Comparison of ENCODE assay signal across 24 cellular contexts in genomic region chr9:134753191-134753590, GRCh38.
DNase-seq lines count a peak whose midpoint lies in the region; ATAC-seq, FAIRE-seq and TF ChIP-seq lines count a peak whose summit lies in the region.
"Had no signal": no experiment of that assay in that cellular context is flagged by ENCODE, and none has a peak within 500 bp of the region (broad histone marks: within the 10 kb centered on the region; RNA-seq: fewer than 3 reads in every experiment).

No MANE protein-coding gene starts in this region.

- TF ChIP-seq CTCF in astrocyte (IDR thresholded peaks at IDR 0.05; ENCODE audit: insufficient read depth, low read depth, low read length) (no peak), smooth muscle cell (IDR thresholded peaks at IDR 0.05; ENCODE audit: borderline replicate concordance, insufficient read depth, poor library complexity, severe bottlenecking) (no peak), GM13976 (IDR thresholded peaks at IDR 0.05; ENCODE audit: borderline replicate concordance, control extremely low read depth, extremely low read depth, insufficient read depth, missing control alignments) (no peak), WTC11 (IDR thresholded peaks at IDR 0.05) (no peak)

- no peak for FAIRE-seq in astrocyte (lab: Jason Lieb, UNC)
- FAIRE-seq: A204.1, G401.6, GM12891, GM18507 had no signal

- H3K27me3 Mint-ChIP-seq in astrocyte (ENCODE audit: low read depth, unreplicated experiment) (no peaks in the 10 kb centered on the region), WTC11 (ENCODE audit: low read depth) (no peaks in the 10 kb centered on the region)
- H3K27me3 Mint-ChIP-seq: CD4-positive, CD25-positive, alpha-beta regulatory T cell had no signal

- H3K27ac Mint-ChIP-seq in astrocyte (ENCODE audit: unreplicated experiment) (peak overlapping the region; percentile 80), WTC11 (no peak overlapping the region)
- H3K27ac Mint-ChIP-seq in activated naive CD4-positive, alpha-beta T cell treated with anti-CD3 and anti-CD28 coated beads, Interleukin-2, amount 50 U/mL, for 72 hours: no peak overlapping the region
- H3K27ac Mint-ChIP-seq: CD14-positive monocyte; CD4-positive, alpha-beta memory T cell; CD4-positive, CD25-positive, alpha-beta regulatory T cell; CD8-positive, alpha-beta memory T cell had no signal

- no peak overlapping the region for H3K4me3 ChIP-seq in BLaER1 treated with 17β-estradiol and CSF1 and Interleukin-3, amounts not matched to agents 10 nM and 100 nM
- H3K4me3 ChIP-seq in astrocyte (ENCODE audit: insufficient read depth, low read depth, low read length) (no peak overlapping the region), smooth muscle cell (no peak overlapping the region)

- H3K79me2 ChIP-seq in astrocyte (ENCODE audit: insufficient read depth, low read length) (peaks cover 69% of the 10 kb centered on the region), smooth muscle cell (ENCODE audit: low read depth) (peaks cover 51% of the 10 kb centered on the region)

- peak overlapping the region in 9 of 11 experiments; percentile 55 to 95 (median 85); a peak in 17 of 22 replicates for H3K4me2 ChIP-seq in BLaER1 treated with 17β-estradiol and CSF1 and Interleukin-3, amounts not matched to agents 10 nM and 100 nM
- H3K4me2 ChIP-seq in astrocyte (ENCODE audit: low read length): no peak overlapping the region
- H3K4me2 ChIP-seq in smooth muscle cell: no peak overlapping the region

- H3K4me1 Mint-ChIP-seq in astrocyte (ENCODE audit: low read depth, unreplicated experiment) (no peaks in the 10 kb centered on the region), WTC11 (no peaks in the 10 kb centered on the region)
- H3K4me1 Mint-ChIP-seq: CD14-positive monocyte; CD4-positive, alpha-beta memory T cell; CD4-positive, CD25-positive, alpha-beta regulatory T cell; CD8-positive, alpha-beta memory T cell had no signal

- H3K36me3 ChIP-seq in BLaER1 treated with 17β-estradiol and CSF1 and Interleukin-3, amounts not matched to agents 10 nM and 100 nM: peaks cover 0 to 13% (median 1%) of the 10 kb centered on the region in 11 experiments; a peak in 11 of 22 replicates
- H3K36me3 ChIP-seq in astrocyte (ENCODE audit: insufficient read depth, low read length) (peaks cover 49% of the 10 kb centered on the region), smooth muscle cell (ENCODE audit: low read depth) (peaks cover 18% of the 10 kb centered on the region)
- H3K36me3 ChIP-seq: BE2C had no signal

- H3K9ac ChIP-seq in BLaER1 treated with 17β-estradiol and CSF1 and Interleukin-3, amounts not matched to agents 10 nM and 100 nM: peak overlapping the region in 2 of 11 experiments; percentile 52 to 67; a peak in 1 of 22 replicates
- no peak overlapping the region for H3K9ac ChIP-seq in astrocyte (ENCODE audit: low read length)
- no peak overlapping the region for H3K9ac ChIP-seq in smooth muscle cell (ENCODE audit: low read depth)

- peaks cover 19 to 88% (median 66%) of the 10 kb centered on the region in 10 experiments; a peak in 19 of 20 replicates for H3K4me1 ChIP-seq in BLaER1 treated with 17β-estradiol and CSF1 and Interleukin-3, amounts not matched to agents 10 nM and 100 nM
- no peaks in the 10 kb centered on the region for H3K4me1 ChIP-seq in astrocyte (ENCODE audit: insufficient read depth, low read length)
- H3K4me1 ChIP-seq in smooth muscle cell (ENCODE audit: low read depth): no peaks in the 10 kb centered on the region
- H3K4me1 ChIP-seq: BE2C had no signal

- H4K20me1 ChIP-seq in BLaER1 treated with 17β-estradiol and CSF1 and Interleukin-3, amounts not matched to agents 10 nM and 100 nM: peaks cover 0 to 69% (median 45%) of the 10 kb centered on the region in 11 experiments; a peak in 17 of 22 replicates
- H4K20me1 ChIP-seq in astrocyte (ENCODE audit: insufficient read depth, low read length) (peaks cover 98% of the 10 kb centered on the region), smooth muscle cell (ENCODE audit: low read depth) (peaks cover 100% of the 10 kb centered on the region)

- in situ Hi-C loops in GM13976 (cut with MboI; ENCODE audit: low sequenced_read_pairs, unreplicated experiment): no loop called here

- CTCF ChIA-PET in WTC11 (lab: Charles Lee): interaction anchor here (1.1 to 1.4 kb wide), 2 partner anchors 10 to 14 kb away, joined by 3 to 5 read pairs; no protein-coding TSS in a partner anchor

- no peak overlapping the region for H2AFZ ChIP-seq in astrocyte (ENCODE audit: low read depth, low read length)
- H2AFZ ChIP-seq in smooth muscle cell (ENCODE audit: low read depth): no peak overlapping the region

- H3K27me3 ChIP-seq in BLaER1 treated with 17β-estradiol and CSF1 and Interleukin-3, amounts not matched to agents 10 nM and 100 nM: peaks cover 0 to 72% (median 0%) of the 10 kb centered on the region in 11 experiments; a peak in 7 of 22 replicates
- no peaks in the 10 kb centered on the region for H3K27me3 ChIP-seq in astrocyte (ENCODE audit: insufficient read depth, low read length)
- no peaks in the 10 kb centered on the region for H3K27me3 ChIP-seq in smooth muscle cell (ENCODE audit: low read depth)
- H3K27me3 ChIP-seq: BE2C had no signal

- POLR2A ChIA-PET in WTC11 (lab: Charles Lee): no interaction called here

- H3K27ac ChIP-seq in BLaER1 treated with 17β-estradiol and CSF1 and Interleukin-3, amounts not matched to agents 10 nM and 100 nM: no peak overlapping the region
- H3K27ac ChIP-seq in astrocyte (ENCODE audit: low read depth, low read length): no peak overlapping the region
- peak overlapping the region; percentile 74 for H3K27ac ChIP-seq in smooth muscle cell (ENCODE audit: low read depth)

- H3K9me3 Mint-ChIP-seq in astrocyte (ENCODE audit: unreplicated experiment) (no peaks in the 10 kb centered on the region), WTC11 (peaks cover 5% of the 10 kb centered on the region)
- H3K9me3 Mint-ChIP-seq in activated naive CD4-positive, alpha-beta T cell treated with anti-CD3 and anti-CD28 coated beads, Interleukin-2, amount 50 U/mL, for 72 hours: peaks cover under 1 to 4% of the 10 kb centered on the region in 2 donors
- H3K9me3 Mint-ChIP-seq: CD4-positive, CD25-positive, alpha-beta regulatory T cell; CD8-positive, alpha-beta memory T cell had no signal

- 94% methylated on average over 11 of the region's 11 CpGs for WGBS in smooth muscle cell (ENCODE audit: low lambda C conversion rate)

- H3K9me3 ChIP-seq in BLaER1 treated with 17β-estradiol and CSF1 and Interleukin-3, amounts not matched to agents 10 nM and 100 nM (replicated peaks in 1 of 11): peaks cover 0 to 1% (median 0%) of the 10 kb centered on the region in 11 experiments; a peak in 4 of 22 replicates
- peaks cover 2% of the 10 kb centered on the region for H3K9me3 ChIP-seq in astrocyte (ENCODE audit: insufficient read depth, low read depth, low read length)
- H3K9me3 ChIP-seq in smooth muscle cell (replicated peaks; ENCODE audit: low read depth): no peaks in the 10 kb centered on the region
- H3K9me3 ChIP-seq: BE2C had no signal

- DNase-seq in astrocyte (ENCODE audit: low read depth) (no peak), smooth muscle cell (lab: John Stamatoyannopoulos, UW; ENCODE audit: unreplicated experiment) (no peak), GM13976 (ENCODE audit: low spot score) (no peak), WTC11 (ENCODE audit: low spot score) (no peak)
- DNase-seq in activated naive CD4-positive, alpha-beta T cell treated with anti-CD3 and anti-CD28 coated beads, Interleukin-2, amount 50 U/mL, for 72 hours (ENCODE audit: low spot score in 2 of 2): no peak
- DNase-seq: 8988T; ACHN; BE2C; C1 segment of cervical spinal cord; CD4-positive, alpha-beta memory T cell; CD4-positive, CD25-positive, alpha-beta regulatory T cell; CD8-positive, alpha-beta memory T cell; COR-L47; DMS 273 treated with DMSO at 0.1 percent for 48 hours; DMS153; DMS53; DMS79 treated with DMSO at 0.1 percent for 48 hours; GF-D8 had no signal

- no peak overlapping the region for H3K4me3 Mint-ChIP-seq in astrocyte (ENCODE audit: unreplicated experiment)
- H3K4me3 Mint-ChIP-seq in WTC11: no peak overlapping the region
- H3K4me3 Mint-ChIP-seq: CD14-positive monocyte; CD4-positive, alpha-beta memory T cell; CD4-positive, CD25-positive, alpha-beta regulatory T cell; CD8-positive, alpha-beta memory T cell had no signal

- peaks cover 97% of the 10 kb centered on the region for H3F3A ChIP-seq in smooth muscle cell (ENCODE audit: low read depth)

- ATAC-seq in WTC11: no peak
- no peak for ATAC-seq in activated naive CD4-positive, alpha-beta T cell treated with anti-CD3 and anti-CD28 coated beads, Interleukin-2, amount 50 U/mL, for 72 hours

- H3K36me3 Mint-ChIP-seq in astrocyte (ENCODE audit: low read depth, unreplicated experiment) (peaks cover 29% of the 10 kb centered on the region), WTC11 (peaks cover 5% of the 10 kb centered on the region)
- H3K36me3 Mint-ChIP-seq in activated naive CD4-positive, alpha-beta T cell treated with anti-CD3 and anti-CD28 coated beads, Interleukin-2, amount 50 U/mL, for 72 hours: no peaks in the 10 kb centered on the region
- H3K36me3 Mint-ChIP-seq: CD14-positive monocyte; CD4-positive, alpha-beta memory T cell; CD4-positive, CD25-positive, alpha-beta regulatory T cell; CD8-positive, alpha-beta memory T cell had no signal

TF ChIP-seq in WTC11, 78 proteins besides CTCF, POLR2A, EP300 and RAD21:
- TF ChIP-seq E2F1 (CRISPR knock-in tag; IDR thresholded peaks at IDR 0.05) (no peak), TEAD4 (CRISPR knock-in tag; IDR thresholded peaks at IDR 0.05) (no peak)

Comparison
In these comparisons a context has a peak if more than half of its experiments do, and no peak if none do; other contexts are left out.
1. H3K4me2 ChIP-seq: peak in BLaER1 treated with 17β-estradiol and CSF1 and Interleukin-3, amounts not matched to agents 10 nM and 100 nM (9 of 11); none in astrocyte (single experiment) and smooth muscle cell (single experiment).